Comparison of ENCODE assay signal across 1 cellular context in genomic region chr6:125798734-125799510, GRCh38.
TF ChIP-seq lines count a peak whose summit lies in the region.

No MANE protein-coding gene starts in this region.

TF ChIP-seq in A549, 52 proteins besides CTCF, POLR2A, EP300 and RAD21 (continued from another document):
- no peak for TF ChIP-seq ELK1 (IDR thresholded peaks at IDR 0.05; ENCODE audit: low read depth, low read length)
- no peak for TF ChIP-seq ZSCAN20 (CRISPR knock-in tag; IDR thresholded peaks at IDR 0.05)
- no peak for TF ChIP-seq CBX2 (IDR thresholded peaks at IDR 0.05; ENCODE audit: borderline replicate concordance, low read depth)
- no peak for TF ChIP-seq HOXB13 (CRISPR knock-in tag; IDR thresholded peaks at IDR 0.05; ENCODE audit: low read depth)
